14 cellular contexts compared by ENCODE assay signal in genomic region chrX:105120460-105120859, GRCh38.
"Had no signal": no experiment of that assay in that cellular context is flagged by ENCODE, and none has a peak within 500 bp of the region (broad histone marks: within the 10 kb centered on the region; RNA-seq: fewer than 3 reads in every experiment).

No MANE protein-coding gene starts in this region.

- FAIRE-seq: colon, frontal cortex, kidney, small intestine, urothelium cell line had no signal

- H3K4me1 ChIP-seq: parathyroid adenoma had no signal

- H3K27ac ChIP-seq: parathyroid adenoma had no signal

- DNase-seq: activated CD4-positive, alpha-beta T cell treated with anti-CD3 and anti-CD28 coated beads for 48 hours; activated CD8-positive, alpha-beta memory T cell treated with anti-CD3 and anti-CD28 coated beads, Interleukin-2, amount 50 U/mL, for 48 hours; activated CD8-positive, alpha-beta T cell treated with anti-CD3 and anti-CD28 coated beads, Interleukin-2, amount 10 ng/mL, durations not matched to agents 7 days and 5 days; activated naive CD4-positive, alpha-beta T cell treated with Interleukin-2 at 50 U/mL for 16 hours; activated naive CD8-positive, alpha-beta T cell treated with anti-CD3 and anti-CD28 coated beads, Interleukin-2, amount 50 U/mL, for 24 hours; kidney; left ventricle myocardium superior; mesendoderm; small intestine had no signal

- H2AFZ ChIP-seq: parathyroid adenoma had no signal

- H3K79me2 ChIP-seq: parathyroid adenoma had no signal

- H3K9ac ChIP-seq: parathyroid adenoma had no signal

- ATAC-seq: activated CD8-positive, alpha-beta T cell treated with anti-CD3 and anti-CD28 coated beads, Interleukin-2, amount 10 ng/mL, durations not matched to agents 7 days and 5 days; activated naive CD8-positive, alpha-beta T cell treated with anti-CD3 and anti-CD28 coated beads, Interleukin-2, amount 50 U/mL, for 24 hours; left ventricle myocardium superior; WTC11 had no signal
